Comparison of ENCODE assay signal across 23 cellular contexts in genomic region chr1:26357121-26357602, GRCh38. TPM values are rescaled to one million over a fixed set of nuclear protein-coding genes. Genes with fewer than 3 reads are reported as not detected.
A peak's percentile ranks its signal among the peaks of the same experiment; 100 is the strongest.
DNase-seq lines count a peak whose midpoint lies in the region; ATAC-seq and TF ChIP-seq lines count a peak whose summit lies in the region.
"Had no signal": no experiment of that assay in that cellular context is flagged by ENCODE, and none has a peak within 500 bp of the region (broad histone marks: within the 10 kb centered on the region; RNA-seq: fewer than 3 reads in every experiment).

No MANE protein-coding gene starts in this region.

- H3F3A ChIP-seq in PC-3 (ENCODE audit: low read length, unreplicated experiment): no peaks in the 10 kb centered on the region

- no peak overlapping the region for H2AK5ac ChIP-seq in H9 (ENCODE audit: insufficient read length, low read length)

- H2BK120ac ChIP-seq in H9 (ENCODE audit: low read depth, low read length, poor library complexity, severe bottlenecking): no peak overlapping the region

- H4K8ac ChIP-seq in H9 (replicated peaks; ENCODE audit: insufficient read length, low read depth, low read length): no peak overlapping the region

- no peaks in the 10 kb centered on the region for H3K79me1 ChIP-seq in H9 (ENCODE audit: insufficient read depth, low read depth, low read length, poor library complexity, severe bottlenecking)

- ATAC-seq in PC-3: no peak; the same call in 1 of the 2 replicates
- no peak for ATAC-seq in effector memory CD8-positive, alpha-beta T cell (replicated peaks)
- ATAC-seq: left cardiac atrium, Panc1 had no signal

- H3K23me2 ChIP-seq in H9 (ENCODE audit: insufficient read length, low read depth, low read length, poor library complexity, severe bottlenecking): peaks cover 4% of the 10 kb centered on the region

- no peak overlapping the region for H3K23ac ChIP-seq in H9 (ENCODE audit: insufficient read length, low read depth, low read length)

- no peaks in the 10 kb centered on the region; a peak in 1 of 5 replicates for H3K9me3 Mint-ChIP-seq in H9
- no peaks in the 10 kb centered on the region for H3K9me3 Mint-ChIP-seq in effector memory CD8-positive, alpha-beta T cell
- H3K9me3 Mint-ChIP-seq: CD8-positive, alpha-beta memory T cell; mesothelial cell of epicardium; neural progenitor cell had no signal

- peak in 1 of 4 donors; percentile 6 for TF ChIP-seq POLR2A in esophagus squamous epithelium (IDR thresholded peaks at IDR 0.05)

- H2BK5ac ChIP-seq in H9 (ENCODE audit: insufficient read length, low read length): no peak overlapping the region

- no TSS peak for BruUV-seq in PC-3 (replicated peaks; lab: Mats Ljungman, UMichigan)

- no peaks in the 10 kb centered on the region; the same call in 1 of the 2 replicates for H3K27me3 ChIP-seq in H9 (ENCODE audit: insufficient read depth, low read length)
- H3K27me3 ChIP-seq in PC-3 (ENCODE audit: low read length): no peaks in the 10 kb centered on the region
- peaks cover 3 to 60% (median 8%) of the 10 kb centered on the region in 4 donors for H3K27me3 ChIP-seq in esophagus squamous epithelium
- peaks cover 35% of the 10 kb centered on the region for H3K27me3 ChIP-seq in SJCRH30

- peaks cover 36 to 51% of the 10 kb centered on the region in 2 experiments for H3K4me1 Mint-ChIP-seq in H9
- H3K4me1 Mint-ChIP-seq in effector memory CD8-positive, alpha-beta T cell (ENCODE audit: low read depth in 2 of 2): peaks cover 25 to 30% of the 10 kb centered on the region in 2 donors

- no peak overlapping the region for H3K4me2 ChIP-seq in H9 (ENCODE audit: insufficient read depth, insufficient read length, low read length)
- H3K4me2 ChIP-seq in PC-3 (ENCODE audit: low read length): no peak overlapping the region
- H3K4me2 ChIP-seq: neural progenitor cell, SK-N-SH had no signal

- WGBS in H9 (ENCODE audit: extremely low coverage, insufficient read length, low lambda C conversion rate): no CpG with 5 or more reads among the region's 10 CpGs
- 23 to 51% methylated on average over 3 of the region's 10 CpGs for WGBS in esophagus squamous epithelium, 2 donors

- no peak overlapping the region for H2BK15ac ChIP-seq in H9 (ENCODE audit: low read depth, low read length)

- no peak overlapping the region for H2BK12ac ChIP-seq in H9 (ENCODE audit: insufficient read length, low read depth, low read length)

- H3K4me3 ChIP-seq in PC-3 (ENCODE audit: low read length): no peak overlapping the region
- peak overlapping the region in 1 of 4 donors; percentile 8 for H3K4me3 ChIP-seq in esophagus squamous epithelium
- no peak overlapping the region for H3K4me3 ChIP-seq in skin epidermis
- H3K4me3 ChIP-seq in SJCRH30: no peak overlapping the region
- H3K4me3 ChIP-seq: neural progenitor cell, thoracic aorta had no signal

- POLR2A ChIA-PET in PC-3 (lab: Charles Lee; ENCODE audit: unreplicated experiment): no interaction called here

- H3K9me3 ChIP-seq in H9 (ENCODE audit: control insufficient read depth, low read depth, low read length) (no peaks in the 10 kb centered on the region), PC-3 (ENCODE audit: low read length) (no peaks in the 10 kb centered on the region), esophagus squamous epithelium (no peaks in the 10 kb centered on the region), SJCRH30 (replicated peaks) (no peaks in the 10 kb centered on the region)
- H3K9me3 ChIP-seq: SK-N-SH, thoracic aorta had no signal

- H3K36me3 ChIP-seq in PC-3 (ENCODE audit: low read depth, low read length) (no peaks in the 10 kb centered on the region), esophagus squamous epithelium (no peaks in the 10 kb centered on the region), SJCRH30 (no peaks in the 10 kb centered on the region)
- H3K36me3 ChIP-seq: neural progenitor cell, thoracic aorta had no signal

- peaks cover 40% of the 10 kb centered on the region for H3K27me3 Mint-ChIP-seq in H9 (ENCODE audit: low read depth)
- H3K27me3 Mint-ChIP-seq in effector memory CD8-positive, alpha-beta T cell: peaks cover 31 to 35% of the 10 kb centered on the region in 2 donors

- no peak for TF ChIP-seq CTCF in H9 (conservative IDR thresholded peaks at IDR 0.05)
- TF ChIP-seq CTCF in PC-3 (conservative IDR thresholded peaks at IDR 0.05; ENCODE audit: low read depth, low read length): no peak
- TF ChIP-seq CTCF in esophagus squamous epithelium (IDR thresholded peaks at IDR 0.05): no peak

- H2BK20ac ChIP-seq in H9 (ENCODE audit: low read depth, low read length, poor library complexity, severe bottlenecking): no peak overlapping the region

- peaks cover 3% of the 10 kb centered on the region for H3K4me1 ChIP-seq in H9 (ENCODE audit: insufficient read depth, low read length)
- peaks cover 47% of the 10 kb centered on the region for H3K4me1 ChIP-seq in PC-3 (ENCODE audit: insufficient read depth, low read length)
- peaks cover 35 to 91% (median 44%) of the 10 kb centered on the region in 3 donors for H3K4me1 ChIP-seq in esophagus squamous epithelium
- H3K4me1 ChIP-seq in SJCRH30: no peaks in the 10 kb centered on the region

- H3K9me2 ChIP-seq in PC-3 (replicated peaks; ENCODE audit: low read length): no peaks in the 10 kb centered on the region
- H3K9me2 ChIP-seq: SK-N-SH had no signal

- H3K27ac ChIP-seq in H9 (ENCODE audit: insufficient read length, low read depth, low read length) (no peak overlapping the region), PC-3 (ENCODE audit: low read length) (peak overlapping the region; percentile 24; the same call in 1 of the 2 replicates), esophagus squamous epithelium (peak overlapping the region; percentile 85 to 95 (median 92)), skin epidermis (peak overlapping the region in 12 of 21 experiments; percentile 16 to 68 (median 45)), SJCRH30 (no peak overlapping the region)
- H3K27ac ChIP-seq: neural progenitor cell, thoracic aorta had no signal

- no peak overlapping the region for H3K4ac ChIP-seq in H9 (ENCODE audit: low read depth, low read length)

- no peak overlapping the region for H3K14ac ChIP-seq in H9 (ENCODE audit: insufficient read depth, low read length)

- H3K27ac Mint-ChIP-seq in H9: peak overlapping the region in 1 of 3 experiments; percentile 34; a peak in 1 of 7 replicates
- H3K27ac Mint-ChIP-seq in effector memory CD8-positive, alpha-beta T cell: no peak overlapping the region
- H3K27ac Mint-ChIP-seq: activated naive CD8-positive, alpha-beta T cell; mesothelial cell of epicardium; neural progenitor cell had no signal

- no peak overlapping the region for H3K9ac ChIP-seq in H9 (ENCODE audit: extremely low read depth, insufficient read length, low read length)
- no peak overlapping the region for H3K9ac ChIP-seq in PC-3 (ENCODE audit: low read length)
- H3K9ac ChIP-seq: neural progenitor cell, SK-N-SH had no signal

- no peaks in the 10 kb centered on the region for H3K79me2 ChIP-seq in H9 (ENCODE audit: insufficient read depth, low read length)
- H3K79me2 ChIP-seq in PC-3 (ENCODE audit: low read length): peaks cover 12% of the 10 kb centered on the region; the same call in 1 of the 2 replicates

- no peak overlapping the region for H3T11ph ChIP-seq in H9 (ENCODE audit: low read length)

- H4K5ac ChIP-seq in H9 (ENCODE audit: insufficient read length, low read depth, low read length): no peak overlapping the region

- no peak overlapping the region for H4K91ac ChIP-seq in H9 (ENCODE audit: insufficient read length, low read depth, low read length)

- H3K18ac ChIP-seq in H9 (ENCODE audit: insufficient read length, low read depth, low read length): no peak overlapping the region

- no peaks in the 10 kb centered on the region for H3K36me3 Mint-ChIP-seq in H9 (ENCODE audit: insufficient read depth in 1 of 3, low read depth in 3 of 3)
- H3K36me3 Mint-ChIP-seq in effector memory CD8-positive, alpha-beta T cell (ENCODE audit: insufficient read depth): peaks cover 13% of the 10 kb centered on the region
- H3K36me3 Mint-ChIP-seq: activated naive CD8-positive, alpha-beta T cell; mesothelial cell of epicardium; neural progenitor cell had no signal

- H2AFZ ChIP-seq in H9 (ENCODE audit: low read length) (no peak overlapping the region), PC-3 (ENCODE audit: low read length) (no peak overlapping the region)
- H2AFZ ChIP-seq: neural progenitor cell had no signal

- H3K56ac ChIP-seq in H9 (ENCODE audit: insufficient read length, low read depth, low read length): no peak overlapping the region

- CTCF ChIA-PET in PC-3 (lab: Charles Lee): no interaction called here

- intact Hi-C loops in PC-3 (cut with micrococcal nuclease): no loop called here
- intact Hi-C loops in esophagus squamous epithelium (cut with DNase I): no loop called here

- peak overlapping the region in 1 of 2 experiments; percentile 14; a peak in 1 of 5 replicates for H3K4me3 Mint-ChIP-seq in H9
- no peak overlapping the region for H3K4me3 Mint-ChIP-seq in effector memory CD8-positive, alpha-beta T cell
- H3K4me3 Mint-ChIP-seq: activated naive CD8-positive, alpha-beta T cell; CD8-positive, alpha-beta memory T cell; mesothelial cell of epicardium; neural progenitor cell had no signal

- no peaks in the 10 kb centered on the region for H4K20me1 ChIP-seq in H9 (ENCODE audit: control insufficient read depth, insufficient read depth, insufficient read length)
- no peaks in the 10 kb centered on the region for H4K20me1 ChIP-seq in PC-3 (ENCODE audit: low read length)

- DNase-seq in H9: peak; percentile 31
- peak; percentile 54 for DNase-seq in PC-3
- DNase-seq in esophagus squamous epithelium (lab: John Stamatoyannopoulos, UW): no peak
- DNase-seq in activated T-cell treated with anti-CD3 and anti-CD28 coated beads for 4 hours: no peak
- no peak for DNase-seq in SJCRH30
- no peak for DNase-seq in HuH-7 (ENCODE audit: low spot score)
- DNase-seq in effector memory CD8-positive, alpha-beta T cell: no peak
- DNase-seq: activated CD8-positive, alpha-beta memory T cell treated with anti-CD3 and anti-CD28 coated beads for 24 hours; CD8-positive, alpha-beta memory T cell; cortex of kidney; DMS79 treated with DMSO at 0.1 percent for 48 hours; left cardiac atrium; NCI-H146; SK-N-SH; T-helper 9 cell had no signal

RNA-seq across cellular contexts. Expression of gene CRYBG2, which starts 3.2 kb away (rescaled TPM):
- 11.8 and 12.8 TPM in 2 replicates for total RNA-seq in H9 (2021)
- total RNA-seq in PC-3 (2014; rRNA removed): 15.3 and 16.1 TPM in 2 replicates
- total RNA-seq in esophagus squamous epithelium: 100 to 1,000 TPM in 3 of 4 donors, 10 to 100 TPM in 1; 35.8 to 305 (median 122) TPM
- total RNA-seq in SJCRH30 (2014; rRNA removed; shearing (Covaris generic)): not detected in 2 replicates
- total RNA-seq: left cardiac atrium, thoracic aorta had no signal

RNA-seq across cellular contexts. Expression of gene ZNF683, which starts 15.4 kb away (rescaled TPM):
- not detected in 2 replicates for total RNA-seq in H9 (2021)
- not detected in 2 replicates for total RNA-seq in PC-3 (2014; rRNA removed)
- under 1 TPM in 2 of 4 donors, not detected in 2; 0.26 to 0.95 TPM for total RNA-seq in esophagus squamous epithelium
- not detected in 2 replicates for total RNA-seq in SJCRH30 (2014; rRNA removed; shearing (Covaris generic))
- total RNA-seq: frontal cortex, M059J, mesothelial cell of epicardium, thoracic aorta had no signal

RNA-seq across cellular contexts. Expression of gene CD52, which starts 39.4 kb away (rescaled TPM):
- 3.8 and 4.1 TPM in 2 replicates for total RNA-seq in H9 (2021)
- not detected in 2 replicates for total RNA-seq in PC-3 (2014; rRNA removed)
- 10 to 100 TPM in 2 of 4 donors, 1 to 10 TPM in 2; 1.9 to 22.1 (median 9.4) TPM for total RNA-seq in esophagus squamous epithelium
- total RNA-seq in SJCRH30 (2014; rRNA removed; shearing (Covaris generic)): not detected in 2 replicates
- total RNA-seq: frontal cortex, M059J had no signal

RNA-seq across cellular contexts. Expression of gene UBXN11, which starts 50.7 kb away (rescaled TPM):
- total RNA-seq in H9 (2021) (13.1 and 13.7 TPM in 2 replicates), PC-3 (2014; rRNA removed) (19.4 and 24.6 TPM in 2 replicates), esophagus squamous epithelium (1 to 10 TPM; 3.2 to 9.2 (median 3.7) TPM)
- 3.5 and 5.3 TPM in 2 replicates for total RNA-seq in SJCRH30 (2014; rRNA removed; shearing (Covaris generic))

RNA-seq across cellular contexts. Expression of gene LIN28A, which starts 53.5 kb away (rescaled TPM):
- 1,267 and 1,289 TPM in 2 replicates for total RNA-seq in H9 (2021)
- not detected in 2 replicates for total RNA-seq in PC-3 (2014; rRNA removed)
- total RNA-seq in esophagus squamous epithelium: not detected
- not detected in 2 replicates for total RNA-seq in SJCRH30 (2014; rRNA removed; shearing (Covaris generic))
- total RNA-seq: CD8-positive, alpha-beta memory T cell; frontal cortex; M059J; thoracic aorta had no signal

Comparison
In these comparisons a context has a peak if more than half of its experiments do, and no peak if none do; other contexts are left out.
1. DNase-seq: peak in H9 (single experiment) and PC-3 (single experiment); none in esophagus squamous epithelium (single experiment), activated T-cell treated with anti-CD3 and anti-CD28 coated beads for 4 hours (single experiment), SJCRH30 (0 of 2), HuH-7 (single experiment) and effector memory CD8-positive, alpha-beta T cell (0 of 3).
2. H3K27ac ChIP-seq: peak in PC-3 (single experiment), esophagus squamous epithelium (4 of 4) and skin epidermis (12 of 21); none in H9 (single experiment) and SJCRH30 (single experiment).
3. RNA of gene CRYBG2, which starts 3.2 kb away (total RNA-seq): 35.8 to 305 TPM in esophagus squamous epithelium, 15.3 to 16.1 TPM in PC-3 and 11.8 to 12.8 TPM in H9; not detected in SJCRH30; every median in the first group is over 10 times any median in the second.